ENCODE assay signal across 13 cellular contexts in genomic region chrX:96183843-96184242, GRCh38.
A peak's percentile ranks its signal among the peaks of the same experiment; 100 is the strongest.
DNase-seq lines count a peak whose midpoint lies in the region; TF ChIP-seq lines count a peak whose summit lies in the region.
"Had no signal": no experiment of that assay in that cellular context is flagged by ENCODE, and none has a peak within 500 bp of the region (broad histone marks: within the 10 kb centered on the region; RNA-seq: fewer than 3 reads in every experiment).

No MANE protein-coding gene starts in this region.

- 47% methylated on average over 3 of the region's 3 CpGs for WGBS in hepatocyte (ENCODE audit: low lambda C conversion rate, missing lambda C conversion rate)

- no peak overlapping the region for H2AFZ ChIP-seq in hepatocyte

- no peaks in the 10 kb centered on the region for H3K27me3 ChIP-seq in hepatocyte
- H3K27me3 ChIP-seq: upper lobe of left lung had no signal

- DNase-seq in SIG-M5 treated with dmso at 0.1 percent for 504 hours (lab: John Stamatoyannopoulos, UW; ENCODE audit: unreplicated experiment) (peak; percentile 16), SIG-M5 (lab: John Stamatoyannopoulos, UW) (no peak), RPMI7951 (ENCODE audit: low read depth) (peak; percentile 0), hepatocyte (ENCODE audit: low spot score) (peak; percentile 11), type B pancreatic cell (ENCODE audit: extremely low spot score, unreplicated experiment) (no peak), GM13976 (ENCODE audit: low spot score) (no peak), SHP77 treated with DMSO at 0.1 percent for 48 hours (lab: John Stamatoyannopoulos, UW) (no peak), SW 1271 (lab: John Stamatoyannopoulos, UW) (no peak)
- DNase-seq: activated B cell treated with CpG ODN at 0.5 μM for 24 hours; activated naive CD4-positive, alpha-beta T cell treated with anti-CD3 and anti-CD28 coated beads, Interleukin-2, amount 50 U/mL, for 16 hours; NK-92 treated with Interleukin-12 subunit alpha and Interleukin-12 subunit beta, amount 100 ng/mL, for 24 hours; upper lobe of left lung had no signal

- no peaks in the 10 kb centered on the region for H4K20me1 ChIP-seq in hepatocyte (ENCODE audit: insufficient read depth, poor library complexity, severe bottlenecking)

- no peaks in the 10 kb centered on the region for H3K4me1 Mint-ChIP-seq in type B pancreatic cell (ENCODE audit: unreplicated experiment)
- H3K4me1 Mint-ChIP-seq: activated B cell treated with CpG ODN at 0.5 μM for 24 hours, B cell had no signal

- no peak overlapping the region for H3K4me2 ChIP-seq in hepatocyte

- H3K9me2 ChIP-seq in hepatocyte (replicated peaks; ENCODE audit: insufficient read depth), result no peaks in the 10 kb centered on the region

- no peak overlapping the region for H3K27ac Mint-ChIP-seq in type B pancreatic cell
- H3K27ac Mint-ChIP-seq: activated B cell treated with CpG ODN at 0.5 μM for 24 hours, B cell had no signal

- no peaks in the 10 kb centered on the region for H3K9me3 ChIP-seq in hepatocyte (ENCODE audit: low read depth)
- H3K9me3 ChIP-seq: upper lobe of left lung had no signal

- no peak overlapping the region for H3K27ac ChIP-seq in hepatocyte
- H3K27ac ChIP-seq: upper lobe of left lung had no signal

- no peaks in the 10 kb centered on the region for H3K4me1 ChIP-seq in hepatocyte (ENCODE audit: insufficient read depth)
- H3K4me1 ChIP-seq: upper lobe of left lung had no signal

- no peaks in the 10 kb centered on the region for H3K36me3 ChIP-seq in hepatocyte (replicated peaks; ENCODE audit: insufficient read depth, low read depth)
- H3K36me3 ChIP-seq: upper lobe of left lung had no signal

- H3K27me3 Mint-ChIP-seq in type B pancreatic cell, result no peaks in the 10 kb centered on the region
- H3K27me3 Mint-ChIP-seq: activated B cell treated with CpG ODN at 0.5 μM for 24 hours, B cell had no signal

- TF ChIP-seq CTCF in hepatocyte (IDR thresholded peaks at IDR 0.05; ENCODE audit: poor library complexity) (peak; percentile 50), type B pancreatic cell (conservative IDR thresholded peaks at IDR 0.05) (peak; percentile 60), GM13976 (IDR thresholded peaks at IDR 0.05; ENCODE audit: borderline replicate concordance, control extremely low read depth, extremely low read depth, insufficient read depth, missing control alignments) (no peak)

- no peaks in the 10 kb centered on the region for H3K79me2 ChIP-seq in hepatocyte

- H3K4me3 ChIP-seq in hepatocyte, result no peak overlapping the region
- H3K4me3 ChIP-seq: upper lobe of left lung had no signal

- H3K9me3 Mint-ChIP-seq in type B pancreatic cell, result no peaks in the 10 kb centered on the region
- H3K9me3 Mint-ChIP-seq: activated B cell treated with CpG ODN at 0.5 μM for 24 hours had no signal

- no peak overlapping the region for H3K4me3 Mint-ChIP-seq in type B pancreatic cell
- H3K4me3 Mint-ChIP-seq: activated B cell treated with CpG ODN at 0.5 μM for 24 hours, B cell had no signal

- in situ Hi-C loops in GM13976 (cut with MboI; ENCODE audit: low sequenced_read_pairs, unreplicated experiment), result no loop called here

- H3K36me3 Mint-ChIP-seq in type B pancreatic cell, result no peaks in the 10 kb centered on the region

Comparison
In these comparisons a context has a peak if more than half of its experiments do, and no peak if none do; other contexts are left out.
1. DNase-seq: peak in SIG-M5 treated with dmso at 0.1 percent for 504 hours (single experiment), RPMI7951 (single experiment) and hepatocyte (single experiment); none in SIG-M5 (single experiment), type B pancreatic cell (single experiment), GM13976 (single experiment), SHP77 treated with DMSO at 0.1 percent for 48 hours (single experiment) and SW 1271 (0 of 2).